Comparison of ENCODE assay signal across 17 cellular contexts in the genomic region with DNA sequence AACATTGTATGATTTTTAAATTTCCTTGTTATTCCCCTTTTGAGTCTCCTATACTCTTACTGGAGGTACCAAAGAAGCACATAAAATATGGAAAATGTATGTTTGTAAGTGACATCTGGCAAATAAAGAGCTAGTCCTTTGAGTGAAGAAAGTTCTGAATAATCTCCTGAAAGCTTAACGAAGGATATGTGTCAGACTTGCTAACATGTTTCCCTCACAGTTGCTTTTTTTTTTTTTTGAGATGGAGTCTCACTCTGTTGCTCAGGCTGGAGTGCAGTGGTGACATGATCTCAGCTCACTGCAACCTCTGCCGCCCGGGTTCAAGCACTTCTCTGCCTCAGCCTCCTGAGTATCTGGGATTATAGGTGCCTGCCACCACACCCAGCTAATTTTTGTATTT.
DNase-seq lines count a peak whose midpoint lies in the region; ATAC-seq and TF ChIP-seq lines count a peak whose summit lies in the region.
"Had no signal": no experiment of that assay in that cellular context is flagged by ENCODE, and none has a peak within 500 bp of the region (broad histone marks: within the 10 kb centered on the region; RNA-seq: fewer than 3 reads in every experiment).

No MANE protein-coding gene starts in this region.

- no peaks in the 10 kb centered on the region for H3K9me3 ChIP-seq in CD4-positive, alpha-beta T cell (ENCODE audit: control insufficient read depth, low read length)
- H3K9me3 ChIP-seq in T-helper 17 cell (ENCODE audit: control insufficient read depth, low read length, poor library complexity, severe bottlenecking) (no peaks in the 10 kb centered on the region), PC-9 (ENCODE audit: insufficient read depth, low read depth) (no peaks in the 10 kb centered on the region)
- H3K9me3 ChIP-seq in naive thymus-derived CD4-positive, alpha-beta T cell (ENCODE audit: control insufficient read depth in 2 of 3, low read length in 3 of 3), result no peaks in the 10 kb centered on the region
- H3K9me3 ChIP-seq: A549 had no signal

- H3K79me2 ChIP-seq in PC-9 (ENCODE audit: low read depth), result no peaks in the 10 kb centered on the region

- H3K4me3 ChIP-seq in naive thymus-derived CD4-positive, alpha-beta T cell (ENCODE audit: low read length), result no peak overlapping the region
- H3K4me3 ChIP-seq in PC-9, result no peak overlapping the region
- H3K4me3 ChIP-seq: A549; BLaER1 treated with 17β-estradiol and CSF1 and Interleukin-3, amounts not matched to agents 10 nM and 100 nM had no signal

- H2AFZ ChIP-seq in PC-9, result no peak overlapping the region

- H3K4me1 Mint-ChIP-seq in activated CD4-positive, alpha-beta memory T cell treated with anti-CD3 and anti-CD28 coated beads for 36 hours (ENCODE audit: low read depth), result peaks cover 80% of the 10 kb centered on the region
- H3K4me1 Mint-ChIP-seq in activated CD4-positive, alpha-beta memory T cell treated with anti-CD3 and anti-CD28 coated beads, Interleukin-2, amount 10 ng/mL, durations not matched to agents 7 days and 5 days, result peaks cover 48% of the 10 kb centered on the region
- peaks cover 77% of the 10 kb centered on the region for H3K4me1 Mint-ChIP-seq in CD4-positive, alpha-beta T cell (ENCODE audit: low read depth)
- H3K4me1 Mint-ChIP-seq in T-helper 17 cell, result peaks cover 49% of the 10 kb centered on the region
- H3K4me1 Mint-ChIP-seq in naive thymus-derived CD4-positive, alpha-beta T cell, result peaks cover 45 to 97% (median 81%) of the 10 kb centered on the region in 7 donors
- peaks cover 40% of the 10 kb centered on the region for H3K4me1 Mint-ChIP-seq in activated T-helper 2 cell treated with anti-CD3 and anti-CD28 coated beads, Interferon-gamma antibody, Interleukin-2, Interleukin-4, amounts not matched to agents 10 μg/mL and 5 μg/mL and 100 μg/mL, durations not matched to agents 14 hours and 24 hours and 36 hours (ENCODE audit: low read depth)

- intact Hi-C loops in activated CD4-positive, alpha-beta memory T cell treated with anti-CD3 and anti-CD28 coated beads for 36 hours (cut with micrococcal nuclease), result loop anchor here (2.0 kb wide), 2 partner anchors 21 to 59 kb away; no protein-coding TSS in a partner anchor
- intact Hi-C loops in CD4-positive, alpha-beta T cell (cut with DNase I, micrococcal nuclease), result no loop called here
- intact Hi-C loops in naive thymus-derived CD4-positive, alpha-beta T cell (cut with micrococcal nuclease), result loop anchor here in 1 of 2 donors (1.0 kb wide), 2 partner anchors 9 to 13 kb away; no protein-coding TSS in a partner anchor
- intact Hi-C loops in activated T-helper 2 cell treated with anti-CD3 and anti-CD28 coated beads, Interferon-gamma antibody, Interleukin-2, Interleukin-4, amounts not matched to agents 10 μg/mL and 5 μg/mL and 100 μg/mL, durations not matched to agents 14 hours and 24 hours and 36 hours (cut with micrococcal nuclease), result no loop called here
- intact Hi-C loops in PC-9 (cut with micrococcal nuclease; ENCODE audit: unreplicated experiment), result no loop called here

- no peaks in the 10 kb centered on the region for H3K9me2 ChIP-seq in PC-9 (ENCODE audit: insufficient read depth)

- no peak overlapping the region for H3K4me2 ChIP-seq in PC-9
- H3K4me2 ChIP-seq: A549; BLaER1 treated with 17β-estradiol and CSF1 and Interleukin-3, amounts not matched to agents 10 nM and 100 nM had no signal

- H4K20me1 ChIP-seq in PC-9 (ENCODE audit: insufficient read depth), result no peaks in the 10 kb centered on the region

- no peak overlapping the region for H3K27ac ChIP-seq in CD4-positive, alpha-beta T cell (ENCODE audit: low read depth, low read length)
- H3K27ac ChIP-seq in naive thymus-derived CD4-positive, alpha-beta T cell (ENCODE audit: low read depth, low read length), result no peak overlapping the region
- no peak overlapping the region for H3K27ac ChIP-seq in PC-9
- H3K27ac ChIP-seq: A549; BLaER1 treated with 17β-estradiol and CSF1 and Interleukin-3, amounts not matched to agents 10 nM and 100 nM; RWPE1 had no signal

- TF ChIP-seq CTCF in CD4-positive, alpha-beta T cell (IDR thresholded peaks at IDR 0.05), result no peak
- no peak for TF ChIP-seq CTCF in PC-9 (conservative IDR thresholded peaks at IDR 0.05)

- no peak for ATAC-seq in CD4-positive, alpha-beta T cell (ENCODE audit: poor library complexity)
- ATAC-seq in T-helper 17 cell, result no peak
- ATAC-seq in naive thymus-derived CD4-positive, alpha-beta T cell, result no peak
- ATAC-seq: A549 had no signal

- H3K27me3 Mint-ChIP-seq in activated CD4-positive, alpha-beta memory T cell treated with anti-CD3 and anti-CD28 coated beads for 36 hours, result no peaks in the 10 kb centered on the region
- H3K27me3 Mint-ChIP-seq in activated CD4-positive, alpha-beta memory T cell treated with anti-CD3 and anti-CD28 coated beads, Interleukin-2, amount 10 ng/mL, durations not matched to agents 7 days and 5 days, result no peaks in the 10 kb centered on the region
- H3K27me3 Mint-ChIP-seq in CD4-positive, alpha-beta T cell, result no peaks in the 10 kb centered on the region
- no peaks in the 10 kb centered on the region for H3K27me3 Mint-ChIP-seq in T-helper 17 cell
- no peaks in the 10 kb centered on the region for H3K27me3 Mint-ChIP-seq in naive thymus-derived CD4-positive, alpha-beta T cell
- no peaks in the 10 kb centered on the region for H3K27me3 Mint-ChIP-seq in activated T-helper 2 cell treated with anti-CD3 and anti-CD28 coated beads, Interferon-gamma antibody, Interleukin-2, Interleukin-4, amounts not matched to agents 10 μg/mL and 5 μg/mL and 100 μg/mL, durations not matched to agents 14 hours and 24 hours and 36 hours (ENCODE audit: low read depth)

- CTCF ChIA-PET in activated CD4-positive, alpha-beta memory T cell treated with anti-CD3 and anti-CD28 coated beads for 36 hours (lab: Charles Lee), result interaction anchor here (0.6 to 4.2 kb wide), 4 partner anchors 13 to 264 kb away, joined by 3 to 36 read pairs (median 6); no protein-coding TSS in a partner anchor
- CTCF ChIA-PET in activated CD4-positive, alpha-beta memory T cell treated with anti-CD3 and anti-CD28 coated beads, Interleukin-2, amount 10 ng/mL, durations not matched to agents 7 days and 5 days (lab: Charles Lee), result interaction anchor here (1.3 to 3.1 kb wide), 5 partner anchors 9 to 264 kb away, joined by 3 to 13 read pairs (median 5); no protein-coding TSS in a partner anchor
- CTCF ChIA-PET in CD4-positive, alpha-beta T cell (lab: Charles Lee), result interaction anchor here (0.7 to 2.4 kb wide), 3 partner anchors 10 to 345 kb away, joined by 3 to 11 read pairs (median 8); no protein-coding TSS in a partner anchor
- CTCF ChIA-PET in naive thymus-derived CD4-positive, alpha-beta T cell (lab: Charles Lee), result interaction anchor here (0.5 to 1.4 kb wide), 3 partner anchors 12 to 192 kb away, joined by 3 to 8 read pairs (median 4); a partner anchor contains a TSS
- CTCF ChIA-PET in PC-9 (lab: Charles Lee), result interaction anchor here (0.7 kb wide), 1 partner anchor 48 kb away, joined by 6 read pairs; no protein-coding TSS in a partner anchor

- H3F3A ChIP-seq in PC-9 (ENCODE audit: insufficient read depth, low read depth), result no peaks in the 10 kb centered on the region

- no peaks in the 10 kb centered on the region for H3K9me3 Mint-ChIP-seq in activated CD4-positive, alpha-beta memory T cell treated with anti-CD3 and anti-CD28 coated beads for 36 hours
- no peaks in the 10 kb centered on the region for H3K9me3 Mint-ChIP-seq in activated CD4-positive, alpha-beta memory T cell treated with anti-CD3 and anti-CD28 coated beads, Interleukin-2, amount 10 ng/mL, durations not matched to agents 7 days and 5 days
- H3K9me3 Mint-ChIP-seq in CD4-positive, alpha-beta T cell, result no peaks in the 10 kb centered on the region
- no peaks in the 10 kb centered on the region for H3K9me3 Mint-ChIP-seq in naive thymus-derived CD4-positive, alpha-beta T cell
- H3K9me3 Mint-ChIP-seq in activated T-helper 2 cell treated with anti-CD3 and anti-CD28 coated beads, Interferon-gamma antibody, Interleukin-2, Interleukin-4, amounts not matched to agents 10 μg/mL and 5 μg/mL and 100 μg/mL, durations not matched to agents 14 hours and 24 hours and 36 hours, result no peaks in the 10 kb centered on the region
- H3K9me3 Mint-ChIP-seq: H9 had no signal

- POLR2A ChIA-PET in activated CD4-positive, alpha-beta memory T cell treated with anti-CD3 and anti-CD28 coated beads for 36 hours (lab: Charles Lee), result interaction anchor here (0.6 to 1.0 kb wide), 5 partner anchors 14 to 120 kb away, joined by 3 read pairs; a partner anchor contains a TSS
- POLR2A ChIA-PET in activated CD4-positive, alpha-beta memory T cell treated with anti-CD3 and anti-CD28 coated beads, Interleukin-2, amount 10 ng/mL, durations not matched to agents 7 days and 5 days (lab: Charles Lee), result interaction anchor here (1.0 to 1.4 kb wide), 2 partner anchors 9 to 14 kb away, joined by 3 to 8 read pairs; no protein-coding TSS in a partner anchor
- POLR2A ChIA-PET in CD4-positive, alpha-beta T cell (lab: Charles Lee), result interaction anchor here (1.4 to 2.1 kb wide), 3 partner anchors 10 to 69 kb away, joined by 3 to 7 read pairs (median 7); no protein-coding TSS in a partner anchor
- POLR2A ChIA-PET in naive thymus-derived CD4-positive, alpha-beta T cell (lab: Charles Lee), result interaction anchor here (1.5 kb wide), 1 partner anchor 13 kb away, joined by 6 read pairs; no protein-coding TSS in a partner anchor
- POLR2A ChIA-PET in PC-9 (lab: Charles Lee; ENCODE audit: unreplicated experiment), result no interaction called here

- BruUV-seq in PC-9 (replicated peaks; lab: Mats Ljungman, UMichigan), result no TSS peak

- H3K4me3 Mint-ChIP-seq in activated CD4-positive, alpha-beta memory T cell treated with anti-CD3 and anti-CD28 coated beads for 36 hours, result no peak overlapping the region
- H3K4me3 Mint-ChIP-seq in activated CD4-positive, alpha-beta memory T cell treated with anti-CD3 and anti-CD28 coated beads, Interleukin-2, amount 10 ng/mL, durations not matched to agents 7 days and 5 days, result no peak overlapping the region
- no peak overlapping the region for H3K4me3 Mint-ChIP-seq in CD4-positive, alpha-beta T cell
- no peak overlapping the region for H3K4me3 Mint-ChIP-seq in T-helper 17 cell
- H3K4me3 Mint-ChIP-seq in naive thymus-derived CD4-positive, alpha-beta T cell, result no peak overlapping the region
- H3K4me3 Mint-ChIP-seq in activated T-helper 2 cell treated with anti-CD3 and anti-CD28 coated beads, Interferon-gamma antibody, Interleukin-2, Interleukin-4, amounts not matched to agents 10 μg/mL and 5 μg/mL and 100 μg/mL, durations not matched to agents 14 hours and 24 hours and 36 hours (ENCODE audit: low read depth), result no peak overlapping the region
- H3K4me3 Mint-ChIP-seq: H9 had no signal

- DNase-seq in activated CD4-positive, alpha-beta memory T cell treated with anti-CD3 and anti-CD28 coated beads for 36 hours, result no peak
- no peak for DNase-seq in activated CD4-positive, alpha-beta memory T cell treated with anti-CD3 and anti-CD28 coated beads, Interleukin-2, amount 10 ng/mL, durations not matched to agents 7 days and 5 days
- no peak for DNase-seq in CD4-positive, alpha-beta T cell
- DNase-seq in T-helper 17 cell, result no peak
- DNase-seq in naive thymus-derived CD4-positive, alpha-beta T cell, result no peak
- DNase-seq in SKM-1 treated with dmso at 0.1 percent for 144 hours (lab: John Stamatoyannopoulos, UW; ENCODE audit: unreplicated experiment), result no peak
- no peak for DNase-seq in activated T-helper 2 cell treated with anti-CD3 and anti-CD28 coated beads, Interferon-gamma antibody, Interleukin-2, Interleukin-4, amounts not matched to agents 10 μg/mL and 5 μg/mL and 100 μg/mL, durations not matched to agents 14 hours and 24 hours and 36 hours (ENCODE audit: low spot score)
- DNase-seq in PC-9, result no peak
- DNase-seq: EL, H9, NCI-H1048, NCI-H1436 treated with DMSO at 0.1 percent for 48 hours, NCI-H2081, NCI-H774 had no signal

- peaks cover 40 to 49% of the 10 kb centered on the region in 2 donors for H3K4me1 ChIP-seq in naive thymus-derived CD4-positive, alpha-beta T cell (ENCODE audit: control insufficient read depth in 2 of 2, insufficient read depth in 2 of 2, low read length in 2 of 2)
- H3K4me1 ChIP-seq in PC-9 (replicated peaks; ENCODE audit: insufficient read depth), result no peaks in the 10 kb centered on the region
- H3K4me1 ChIP-seq: A549; BLaER1 treated with 17β-estradiol and CSF1 and Interleukin-3, amounts not matched to agents 10 nM and 100 nM had no signal

- H3K36me3 ChIP-seq in naive thymus-derived CD4-positive, alpha-beta T cell (ENCODE audit: control insufficient read depth in 2 of 3, insufficient read depth in 3 of 3, low read length in 3 of 3), result peaks cover 15 to 59% (median 26%) of the 10 kb centered on the region in 3 experiments
- peaks cover 24% of the 10 kb centered on the region for H3K36me3 ChIP-seq in PC-9 (ENCODE audit: low read depth)

- no peaks in the 10 kb centered on the region for H3K27me3 ChIP-seq in CD4-positive, alpha-beta T cell (ENCODE audit: control insufficient read depth, insufficient read depth, low read length)
- H3K27me3 ChIP-seq in naive thymus-derived CD4-positive, alpha-beta T cell (ENCODE audit: control insufficient read depth in 2 of 2, insufficient read depth in 2 of 2, low read length in 2 of 2), result no peaks in the 10 kb centered on the region
- no peaks in the 10 kb centered on the region for H3K27me3 ChIP-seq in PC-9 (ENCODE audit: insufficient read depth, low read depth)
- H3K27me3 ChIP-seq: BLaER1 treated with 17β-estradiol and CSF1 and Interleukin-3, amounts not matched to agents 10 nM and 100 nM had no signal

- peaks cover 50% of the 10 kb centered on the region for H3K36me3 Mint-ChIP-seq in activated CD4-positive, alpha-beta memory T cell treated with anti-CD3 and anti-CD28 coated beads for 36 hours
- H3K36me3 Mint-ChIP-seq in activated CD4-positive, alpha-beta memory T cell treated with anti-CD3 and anti-CD28 coated beads, Interleukin-2, amount 10 ng/mL, durations not matched to agents 7 days and 5 days (ENCODE audit: low read depth), result peaks cover 70% of the 10 kb centered on the region
- peaks cover 89% of the 10 kb centered on the region for H3K36me3 Mint-ChIP-seq in CD4-positive, alpha-beta T cell (ENCODE audit: low read depth)
- H3K36me3 Mint-ChIP-seq in T-helper 17 cell (ENCODE audit: low read depth), result peaks cover 12% of the 10 kb centered on the region
- H3K36me3 Mint-ChIP-seq in naive thymus-derived CD4-positive, alpha-beta T cell, result peaks cover 16 to 53% (median 36%) of the 10 kb centered on the region in 5 donors
- peaks cover 80% of the 10 kb centered on the region for H3K36me3 Mint-ChIP-seq in activated T-helper 2 cell treated with anti-CD3 and anti-CD28 coated beads, Interferon-gamma antibody, Interleukin-2, Interleukin-4, amounts not matched to agents 10 μg/mL and 5 μg/mL and 100 μg/mL, durations not matched to agents 14 hours and 24 hours and 36 hours (ENCODE audit: low read depth)

- H3K27ac Mint-ChIP-seq in activated CD4-positive, alpha-beta memory T cell treated with anti-CD3 and anti-CD28 coated beads for 36 hours, result peak overlapping the region; percentile 82
- no peak overlapping the region for H3K27ac Mint-ChIP-seq in activated CD4-positive, alpha-beta memory T cell treated with anti-CD3 and anti-CD28 coated beads, Interleukin-2, amount 10 ng/mL, durations not matched to agents 7 days and 5 days
- peak overlapping the region; percentile 50 for H3K27ac Mint-ChIP-seq in CD4-positive, alpha-beta T cell
- peak overlapping the region; percentile 87 for H3K27ac Mint-ChIP-seq in T-helper 17 cell
- H3K27ac Mint-ChIP-seq in naive thymus-derived CD4-positive, alpha-beta T cell, result peak overlapping the region in 5 of 9 donors; percentile 21 to 81 (median 66)
- H3K27ac Mint-ChIP-seq in activated T-helper 2 cell treated with anti-CD3 and anti-CD28 coated beads, Interferon-gamma antibody, Interleukin-2, Interleukin-4, amounts not matched to agents 10 μg/mL and 5 μg/mL and 100 μg/mL, durations not matched to agents 14 hours and 24 hours and 36 hours, result no peak overlapping the region

Comparison
In these comparisons a context has a peak if more than half of its experiments do, and no peak if none do; other contexts are left out.
1. H3K27ac Mint-ChIP-seq: peak in activated CD4-positive, alpha-beta memory T cell treated with anti-CD3 and anti-CD28 coated beads for 36 hours (single experiment), CD4-positive, alpha-beta T cell (single experiment), T-helper 17 cell (single experiment) and naive thymus-derived CD4-positive, alpha-beta T cell (5 of 9); none in activated CD4-positive, alpha-beta memory T cell treated with anti-CD3 and anti-CD28 coated beads, Interleukin-2, amount 10 ng/mL, durations not matched to agents 7 days and 5 days (single experiment) and activated T-helper 2 cell treated with anti-CD3 and anti-CD28 coated beads, Interferon-gamma antibody, Interleukin-2, Interleukin-4, amounts not matched to agents 10 μg/mL and 5 μg/mL and 100 μg/mL, durations not matched to agents 14 hours and 24 hours and 36 hours (single experiment).